1 cellular context compared by ENCODE assay signal in the genomic region with DNA sequence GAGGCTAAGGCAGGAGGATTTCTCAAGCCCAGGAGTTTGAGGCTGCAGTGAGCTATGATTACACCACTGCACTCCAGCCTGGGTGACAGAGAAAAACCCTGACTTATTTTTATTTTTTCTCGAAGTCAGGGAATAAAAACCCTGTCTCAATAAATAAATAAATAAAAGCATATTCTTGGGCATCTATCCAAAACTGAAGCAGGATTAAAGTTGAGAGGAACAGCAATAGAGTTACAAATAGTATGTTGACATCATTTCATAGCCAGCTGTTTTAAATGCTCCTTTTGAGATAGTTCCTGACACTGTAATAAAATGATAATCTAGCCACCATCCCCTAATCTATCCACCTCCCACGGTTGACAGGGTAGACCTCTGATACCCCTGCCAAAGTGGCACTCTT.
TF ChIP-seq lines count a peak whose summit lies in the region.

No MANE protein-coding gene starts in this region.

TF ChIP-seq in HepG2, 621 proteins besides CTCF, POLR2A, EP300 and RAD21:
- TF ChIP-seq ZBTB1 (CRISPR knock-in tag; IDR thresholded peaks at IDR 0.05; ENCODE audit: borderline replicate concordance) (no peak), ZNF770 (CRISPR knock-in tag; IDR thresholded peaks at IDR 0.05) (0 out of 2 replicates have a peak, but pooled peaks have one; percentile 49), HNRNPL (IDR thresholded peaks at IDR 0.05; ENCODE audit: low read depth, low read length) (no peak)
